In the genomic region with DNA sequence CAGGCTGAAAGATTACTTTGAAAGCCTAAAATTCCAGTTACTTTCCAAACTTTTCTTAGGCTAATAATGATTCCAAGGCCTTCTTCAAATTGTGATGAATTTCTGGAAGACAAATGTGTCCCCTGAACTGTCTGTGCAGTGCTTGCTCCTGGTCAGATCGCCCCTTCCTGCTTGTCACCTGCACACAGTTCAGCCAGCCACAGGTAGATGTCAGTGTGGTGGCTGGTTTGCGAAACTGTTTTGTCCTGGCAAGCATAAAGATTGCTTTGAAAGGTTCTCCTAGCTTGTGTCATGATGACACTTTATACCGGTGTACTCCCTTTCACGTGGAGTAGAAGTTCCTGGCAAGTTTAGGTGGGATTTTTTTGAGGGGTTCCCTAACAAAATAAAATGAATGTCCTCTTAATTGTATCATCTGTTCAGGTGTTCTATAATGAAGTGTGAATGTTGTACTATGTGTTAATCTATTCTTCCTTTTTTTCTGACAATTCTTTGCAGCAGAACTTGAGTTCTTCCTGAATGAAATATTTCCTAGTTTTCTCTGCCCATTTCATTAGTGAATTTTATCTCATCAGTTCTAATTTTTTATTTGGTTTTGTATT, we compare ENCODE assay signal across 8 cellular contexts.
DNase-seq lines count a peak whose midpoint lies in the region; ATAC-seq and TF ChIP-seq lines count a peak whose summit lies in the region.

No MANE protein-coding gene starts in this region.

- H3K4me1 ChIP-seq in CD8-positive, alpha-beta memory T cell (ENCODE audit: insufficient read depth, low read length): no peaks in the 10 kb centered on the region
- no peaks in the 10 kb centered on the region for H3K4me1 ChIP-seq in OCI-LY3 (ENCODE audit: low read length)

- H3K4me3 Mint-ChIP-seq in CD8-positive, alpha-beta memory T cell: no peak overlapping the region
- no peak overlapping the region for H3K4me3 Mint-ChIP-seq in stimulated activated naive CD8-positive, alpha-beta T cell treated with anti-CD3 and anti-CD28 coated beads, Interleukin-15, amount 100 ng/mL, for 72 hours

- peak; percentile 93 for TF ChIP-seq CTCF in OCI-LY3 (IDR thresholded peaks at IDR 0.05; ENCODE audit: low read depth, low read length)
- peak; percentile 29 for TF ChIP-seq CTCF in astrocyte of the spinal cord (IDR thresholded peaks at IDR 0.05; ENCODE audit: low read depth, low read length)

- no peaks in the 10 kb centered on the region for H3K27me3 Mint-ChIP-seq in CD8-positive, alpha-beta memory T cell
- no peaks in the 10 kb centered on the region for H3K27me3 Mint-ChIP-seq in stimulated activated naive CD8-positive, alpha-beta T cell treated with anti-CD3 and anti-CD28 coated beads, Interleukin-15, amount 100 ng/mL, for 72 hours

- H3K27ac ChIP-seq in CD8-positive, alpha-beta memory T cell (ENCODE audit: low read depth, low read length): no peak overlapping the region
- H3K27ac ChIP-seq in OCI-LY3 (ENCODE audit: low read length): no peak overlapping the region

- H3K4me1 Mint-ChIP-seq in CD8-positive, alpha-beta memory T cell: peaks cover 7 to 27% (median 23%) of the 10 kb centered on the region in 3 donors
- H3K4me1 Mint-ChIP-seq in stimulated activated naive CD8-positive, alpha-beta T cell treated with anti-CD3 and anti-CD28 coated beads, Interleukin-15, amount 100 ng/mL, for 72 hours: peaks cover 6% of the 10 kb centered on the region

- in situ Hi-C loops in astrocyte of the spinal cord (cut with HindIII; ENCODE audit: low sequenced_read_pairs): no loop called here

- no peaks in the 10 kb centered on the region for H4K20me1 ChIP-seq in OCI-LY3 (ENCODE audit: insufficient read depth, low read length)

- DNase-seq in CD8-positive, alpha-beta memory T cell: peak; percentile 21 to 71 (median 31)
- peak; percentile 6 for DNase-seq in GM19240 (ENCODE audit: insufficient read length, low spot score)
- DNase-seq in astrocyte of the spinal cord (ENCODE audit: low read depth, low spot score): peak; percentile 9
- DNase-seq in kidney tubule cell (ENCODE audit: low spot score): peak; percentile 71
- DNase-seq in stimulated activated naive CD8-positive, alpha-beta T cell treated with anti-CD3 and anti-CD28 coated beads, Interleukin-15, amount 100 ng/mL, for 72 hours: peak in 1 of 2 donors; percentile 24
- no peak for DNase-seq in occipital lobe (lab: John Stamatoyannopoulos, UW)

- H3K9ac ChIP-seq in OCI-LY3 (ENCODE audit: low read length): no peak overlapping the region

- CTCF ChIA-PET in CD8-positive, alpha-beta memory T cell (lab: Charles Lee): interaction anchor here (0.9 to 1.5 kb wide), 5 partner anchors 144 to 584 kb away, joined by 3 to 5 read pairs (median 3); no protein-coding TSS in a partner anchor

- POLR2A ChIA-PET in CD8-positive, alpha-beta memory T cell (lab: Charles Lee): interaction anchor here (0.5 kb wide), 1 partner anchor 314 kb away, joined by 7 read pairs; a partner anchor contains a TSS

- no peak overlapping the region for H2AFZ ChIP-seq in OCI-LY3 (ENCODE audit: low read depth, low read length)

- H3K36me3 ChIP-seq in CD8-positive, alpha-beta memory T cell (ENCODE audit: insufficient read depth, low read length): no peaks in the 10 kb centered on the region
- H3K36me3 ChIP-seq in OCI-LY3 (replicated peaks; ENCODE audit: low read depth, low read length): no peaks in the 10 kb centered on the region

- no peak overlapping the region for H3K4me3 ChIP-seq in CD8-positive, alpha-beta memory T cell (ENCODE audit: low read length)
- H3K4me3 ChIP-seq in OCI-LY3 (ENCODE audit: low read length) (no peak overlapping the region), astrocyte of the spinal cord (ENCODE audit: low read depth, low read length) (no peak overlapping the region)

- H3K27ac Mint-ChIP-seq in CD8-positive, alpha-beta memory T cell: peak overlapping the region in 3 of 8 donors; percentile 1 to 48 (median 13)
- peak overlapping the region; percentile 2 to 56 for H3K27ac Mint-ChIP-seq in stimulated activated naive CD8-positive, alpha-beta T cell treated with anti-CD3 and anti-CD28 coated beads, Interleukin-15, amount 100 ng/mL, for 72 hours

- no peak overlapping the region for H3K4me2 ChIP-seq in OCI-LY3 (ENCODE audit: low read length)

- H3K9me3 Mint-ChIP-seq in CD8-positive, alpha-beta memory T cell: no peaks in the 10 kb centered on the region
- no peaks in the 10 kb centered on the region for H3K9me3 Mint-ChIP-seq in stimulated activated naive CD8-positive, alpha-beta T cell treated with anti-CD3 and anti-CD28 coated beads, Interleukin-15, amount 100 ng/mL, for 72 hours

- H3K27me3 ChIP-seq in CD8-positive, alpha-beta memory T cell (ENCODE audit: insufficient read depth, low read length, poor library complexity, severe bottlenecking): no peaks in the 10 kb centered on the region
- H3K27me3 ChIP-seq in OCI-LY3 (ENCODE audit: low read depth, low read length): no peaks in the 10 kb centered on the region

- peaks cover 0 to 9% (median 8%) of the 10 kb centered on the region in 3 donors for H3K36me3 Mint-ChIP-seq in CD8-positive, alpha-beta memory T cell

- H3K79me2 ChIP-seq in OCI-LY3 (ENCODE audit: low read length): no peaks in the 10 kb centered on the region

- no peaks in the 10 kb centered on the region for H3K9me3 ChIP-seq in CD8-positive, alpha-beta memory T cell (ENCODE audit: low read length)
- no peaks in the 10 kb centered on the region for H3K9me3 ChIP-seq in OCI-LY3 (ENCODE audit: insufficient read depth, low read length)

- peak; percentile 79 for ATAC-seq in HG03520 (IDR thresholded peaks at IDR 0.05; ENCODE audit: unreplicated experiment)
- ATAC-seq in stimulated activated naive CD8-positive, alpha-beta T cell treated with anti-CD3 and anti-CD28 coated beads, Interleukin-15, amount 100 ng/mL, for 72 hours: peak; percentile 66
